ENCODE assay signal across 1 cellular context in the genomic region with DNA sequence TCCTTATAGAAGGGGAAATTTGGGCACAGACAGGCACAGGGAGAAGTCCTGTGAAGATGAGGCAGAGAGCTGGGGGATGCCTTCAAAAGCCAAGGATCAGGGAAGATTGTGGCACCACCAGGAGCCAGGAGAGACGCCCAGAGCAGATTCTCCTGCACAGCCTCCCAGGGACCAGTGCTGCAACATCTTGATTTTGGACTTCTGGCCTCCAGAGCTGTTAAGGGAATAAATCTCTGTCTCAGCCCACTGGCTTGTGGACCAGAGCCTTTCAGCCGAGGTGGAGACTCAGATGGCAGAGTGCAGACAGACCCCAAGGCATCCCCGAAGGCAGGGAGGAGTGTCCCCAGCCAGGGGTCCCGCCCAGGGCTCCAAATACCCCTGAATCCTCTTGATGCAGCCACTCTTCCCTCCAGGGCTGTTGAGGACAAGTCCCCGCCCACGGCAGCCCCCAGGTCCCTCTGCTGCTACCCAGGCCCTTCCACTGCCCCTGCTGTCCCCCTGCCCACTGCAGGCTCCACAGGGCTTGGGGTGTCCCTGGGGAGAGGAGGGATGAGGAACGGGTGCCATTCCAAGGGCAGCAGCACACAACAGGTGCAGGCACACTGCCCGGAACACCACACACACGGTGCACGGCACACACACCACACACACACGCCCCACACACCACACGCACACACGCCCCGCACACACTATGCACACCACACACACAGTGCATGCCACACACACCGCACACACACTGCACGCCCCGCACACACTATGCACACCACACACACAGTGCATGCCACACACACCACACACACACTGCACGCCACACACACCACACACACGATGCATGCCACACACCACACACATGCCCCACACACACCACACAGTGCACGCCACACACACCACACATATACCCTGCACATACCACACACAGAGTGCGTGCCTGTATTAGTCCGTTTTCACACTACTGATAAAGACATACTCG.
TF ChIP-seq lines count a peak whose summit lies in the region.

No MANE protein-coding gene starts in this region.

TF ChIP-seq in IMR-90, 13 proteins besides CTCF, POLR2A, EP300 and RAD21:
- no peak for TF ChIP-seq MAFK (IDR thresholded peaks at IDR 0.05; ENCODE audit: low read depth, low read length)
- TF ChIP-seq MXI1 (IDR thresholded peaks at IDR 0.05; ENCODE audit: borderline replicate concordance, low read depth, low read length), result no peak
- TF ChIP-seq, protein P1, sequence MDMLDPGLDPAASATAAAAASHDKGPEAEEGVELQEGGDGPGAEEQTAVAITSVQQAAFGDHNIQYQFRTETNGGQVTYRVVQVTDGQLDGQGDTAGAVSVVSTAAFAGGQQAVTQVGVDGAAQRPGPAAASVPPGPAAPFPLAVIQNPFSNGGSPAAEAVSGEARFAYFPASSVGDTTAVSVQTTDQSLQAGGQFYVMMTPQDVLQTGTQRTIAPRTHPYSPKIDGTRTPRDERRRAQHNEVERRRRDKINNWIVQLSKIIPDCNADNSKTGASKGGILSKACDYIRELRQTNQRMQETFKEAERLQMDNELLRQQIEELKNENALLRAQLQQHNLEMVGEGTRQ (IDR thresholded peaks at IDR 0.05; ENCODE audit: low read depth, low read length), result no peak
- TF ChIP-seq CEBPB (IDR thresholded peaks at IDR 0.05; ENCODE audit: low read depth, low read length), result no peak
- no peak for TF ChIP-seq SMC3 (IDR thresholded peaks at IDR 0.05; ENCODE audit: low read depth, low read length)
- TF ChIP-seq FOS (IDR thresholded peaks at IDR 0.05; ENCODE audit: low read depth, low read length), result no peak
- no peak for TF ChIP-seq CHD1 (IDR thresholded peaks at IDR 0.05; ENCODE audit: low read depth, low read length)
- no peak for TF ChIP-seq NFE2L2 (IDR thresholded peaks at IDR 0.05; ENCODE audit: low read depth, low read length)
- no peak for TF ChIP-seq BHLHE40 (IDR thresholded peaks at IDR 0.05; ENCODE audit: low read depth, low read length)
- TF ChIP-seq RCOR1 (IDR thresholded peaks at IDR 0.05; ENCODE audit: insufficient replicate concordance, low read length), result no peak
- TF ChIP-seq RFX5 (IDR thresholded peaks at IDR 0.05; ENCODE audit: low read depth, low read length), result no peak
- no peak for TF ChIP-seq MAZ (IDR thresholded peaks at IDR 0.05; ENCODE audit: borderline replicate concordance, low read depth, low read length)
- TF ChIP-seq, protein P2, sequence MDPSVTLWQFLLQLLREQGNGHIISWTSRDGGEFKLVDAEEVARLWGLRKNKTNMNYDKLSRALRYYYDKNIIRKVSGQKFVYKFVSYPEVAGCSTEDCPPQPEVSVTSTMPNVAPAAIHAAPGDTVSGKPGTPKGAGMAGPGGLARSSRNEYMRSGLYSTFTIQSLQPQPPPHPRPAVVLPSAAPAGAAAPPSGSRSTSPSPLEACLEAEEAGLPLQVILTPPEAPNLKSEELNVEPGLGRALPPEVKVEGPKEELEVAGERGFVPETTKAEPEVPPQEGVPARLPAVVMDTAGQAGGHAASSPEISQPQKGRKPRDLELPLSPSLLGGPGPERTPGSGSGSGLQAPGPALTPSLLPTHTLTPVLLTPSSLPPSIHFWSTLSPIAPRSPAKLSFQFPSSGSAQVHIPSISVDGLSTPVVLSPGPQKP (IDR thresholded peaks at IDR 0.05; ENCODE audit: borderline replicate concordance, low read depth, low read length), result no peak
